ENCODE assay signal across 9 cellular contexts in the genomic region with DNA sequence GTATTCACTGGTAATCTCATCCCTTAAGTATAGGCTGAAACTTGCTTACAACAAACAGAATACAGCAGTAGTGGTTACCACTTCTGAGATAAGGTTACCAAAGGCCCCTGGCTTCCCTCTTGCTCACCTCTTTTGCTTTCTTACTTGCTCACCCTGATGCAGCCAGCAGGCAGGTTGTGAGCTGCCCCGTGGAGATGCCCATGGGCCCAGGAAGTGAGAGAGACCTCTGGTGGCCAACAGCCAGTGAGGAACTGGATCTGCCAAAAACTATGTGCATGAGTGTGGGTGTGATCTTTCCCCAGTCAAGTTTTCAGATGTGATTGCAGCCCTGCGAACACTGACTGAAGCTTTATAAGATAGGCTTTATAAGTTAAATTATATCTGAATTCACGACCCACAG. TPM values are rescaled to one million over a fixed set of nuclear protein-coding genes. Genes with fewer than 3 reads are reported as not detected.
A peak's percentile ranks its signal among the peaks of the same experiment; 100 is the strongest.
DNase-seq lines count a peak whose midpoint lies in the region; ATAC-seq, FAIRE-seq and TF ChIP-seq lines count a peak whose summit lies in the region.
"Had no signal": no experiment of that assay in that cellular context is flagged by ENCODE, and none has a peak within 500 bp of the region (broad histone marks: within the 10 kb centered on the region; RNA-seq: fewer than 3 reads in every experiment).

No MANE protein-coding gene starts in this region.

- no peaks in the 10 kb centered on the region for H3K36me3 Mint-ChIP-seq in activated T-cell treated with anti-CD3 and anti-CD28 coated beads, Interleukin-2, amount 50 U/mL, for 72 hours (ENCODE audit: insufficient read depth in 2 of 2)
- H3K36me3 Mint-ChIP-seq in activated T-cell treated with anti-CD3 and anti-CD28 coated beads, Interleukin-2, amount 50 U/mL, for 24 hours (ENCODE audit: low read depth) = peaks cover 9% of the 10 kb centered on the region

- H3K36me3 ChIP-seq in RWPE2 (ENCODE audit: low read depth) (no peaks in the 10 kb centered on the region), keratinocyte (ENCODE audit: control insufficient read depth in 2 of 2, extremely low read depth in 1 of 2, insufficient read depth in 2 of 2, low read length in 2 of 2) (no peaks in the 10 kb centered on the region), MM.1S (replicated peaks; ENCODE audit: insufficient read depth, low read length) (no peaks in the 10 kb centered on the region)
- H3K36me3 ChIP-seq: right lobe of liver had no signal

- dilution Hi-C loops in keratinocyte (cut with MboI; ENCODE audit: extremely low pct_ligation_motif_present, low sequenced_read_pairs) = no loop called here

- H4K20me1 ChIP-seq in keratinocyte (ENCODE audit: control insufficient read depth, extremely low read depth, insufficient read depth, low read length) = no peaks in the 10 kb centered on the region
- H4K20me1 ChIP-seq in MM.1S (ENCODE audit: insufficient read depth, low read length) = no peaks in the 10 kb centered on the region

- peak; percentile 21 to 25 for DNase-seq in activated T-cell treated with anti-CD3 and anti-CD28 coated beads, Interleukin-2, amount 50 U/mL, for 72 hours
- DNase-seq in activated T-cell treated with anti-CD3 and anti-CD28 coated beads, Interleukin-2, amount 50 U/mL, for 24 hours = no peak
- no peak for DNase-seq in RWPE2 (ENCODE audit: low spot score)
- DNase-seq in keratinocyte (ENCODE audit: low read depth, low spot score) = peak; percentile 19
- no peak for DNase-seq in epidermal melanocyte (ENCODE audit: insufficient read length, low spot score)
- no peak for DNase-seq in MM.1S
- DNase-seq: right lobe of liver had no signal

- H3K27ac Mint-ChIP-seq in activated T-cell treated with anti-CD3 and anti-CD28 coated beads, Interleukin-2, amount 50 U/mL, for 72 hours = no peak overlapping the region
- H3K27ac Mint-ChIP-seq in activated T-cell treated with anti-CD3 and anti-CD28 coated beads, Interleukin-2, amount 50 U/mL, for 24 hours = no peak overlapping the region

- H3K4me1 ChIP-seq in RWPE2 (ENCODE audit: insufficient read depth, poor library complexity, severe bottlenecking) (no peaks in the 10 kb centered on the region), keratinocyte (ENCODE audit: control insufficient read depth, extremely low read depth, insufficient read depth, low read length) (peaks cover 3% of the 10 kb centered on the region), MM.1S (ENCODE audit: low read length) (peaks cover 10% of the 10 kb centered on the region)
- H3K4me1 ChIP-seq: right lobe of liver had no signal

- H3K4me2 ChIP-seq in keratinocyte (ENCODE audit: control insufficient read depth, extremely low read depth, insufficient read depth, low read depth, low read length) (no peak overlapping the region), MM.1S (ENCODE audit: low read depth, low read length) (no peak overlapping the region)

- H3K4me3 ChIP-seq in RWPE2 (ENCODE audit: severe bottlenecking) (no peak overlapping the region), keratinocyte (ENCODE audit: control insufficient read depth in 2 of 3, extremely low read depth in 1 of 3, insufficient read depth in 2 of 3, low read depth in 1 of 3, low read length in 3 of 3) (no peak overlapping the region), MM.1S (ENCODE audit: low read length) (no peak overlapping the region)
- H3K4me3 ChIP-seq: right lobe of liver had no signal

- H3K9me3 Mint-ChIP-seq in activated T-cell treated with anti-CD3 and anti-CD28 coated beads, Interleukin-2, amount 50 U/mL, for 72 hours = no peaks in the 10 kb centered on the region
- no peaks in the 10 kb centered on the region for H3K9me3 Mint-ChIP-seq in activated T-cell treated with anti-CD3 and anti-CD28 coated beads, Interleukin-2, amount 50 U/mL, for 24 hours

- H3F3A ChIP-seq in MM.1S (ENCODE audit: insufficient read depth, low read length) = no peaks in the 10 kb centered on the region

- H3K27me3 Mint-ChIP-seq in activated T-cell treated with anti-CD3 and anti-CD28 coated beads, Interleukin-2, amount 50 U/mL, for 72 hours (ENCODE audit: low read depth) = no peaks in the 10 kb centered on the region
- no peaks in the 10 kb centered on the region for H3K27me3 Mint-ChIP-seq in activated T-cell treated with anti-CD3 and anti-CD28 coated beads, Interleukin-2, amount 50 U/mL, for 24 hours

- ATAC-seq in activated T-cell treated with anti-CD3 and anti-CD28 coated beads, Interleukin-2, amount 50 U/mL, for 72 hours (replicated peaks in 1 of 2) = peak; percentile 65 to 72
- ATAC-seq in HG02798 (IDR thresholded peaks at IDR 0.05; ENCODE audit: poor library complexity, unreplicated experiment) (peak; percentile 58), RWPE2 (ENCODE audit: low read depth) (peak; percentile 91), HG02970 (IDR thresholded peaks at IDR 0.05; ENCODE audit: low FRiP score, unreplicated experiment) (no peak)

- peaks cover 8% of the 10 kb centered on the region for H3K4me1 Mint-ChIP-seq in activated T-cell treated with anti-CD3 and anti-CD28 coated beads, Interleukin-2, amount 50 U/mL, for 72 hours (ENCODE audit: low read depth)
- H3K4me1 Mint-ChIP-seq in activated T-cell treated with anti-CD3 and anti-CD28 coated beads, Interleukin-2, amount 50 U/mL, for 24 hours (ENCODE audit: low read depth) = no peaks in the 10 kb centered on the region

- H3K9me2 ChIP-seq in MM.1S (replicated peaks; ENCODE audit: insufficient read depth, low read length) = no peaks in the 10 kb centered on the region

- no peaks in the 10 kb centered on the region for H3K9me3 ChIP-seq in RWPE2 (ENCODE audit: severe bottlenecking)
- H3K9me3 ChIP-seq in keratinocyte (ENCODE audit: control insufficient read depth, low read depth, low read length) = no peaks in the 10 kb centered on the region
- no peaks in the 10 kb centered on the region for H3K9me3 ChIP-seq in MM.1S (replicated peaks; ENCODE audit: insufficient read depth, low read length)
- H3K9me3 ChIP-seq: right lobe of liver had no signal

- H3K27me3 ChIP-seq in RWPE2 (ENCODE audit: insufficient read depth, poor library complexity, severe bottlenecking) = no peaks in the 10 kb centered on the region
- no peaks in the 10 kb centered on the region for H3K27me3 ChIP-seq in keratinocyte (ENCODE audit: control insufficient read depth, extremely low read depth, insufficient read depth, low read length)
- H3K27me3 ChIP-seq in MM.1S (replicated peaks; ENCODE audit: insufficient read depth, low read length) = no peaks in the 10 kb centered on the region
- H3K27me3 ChIP-seq: right lobe of liver had no signal

- no peak for FAIRE-seq in keratinocyte (lab: Jason Lieb, UNC)

- H2AFZ ChIP-seq in keratinocyte (ENCODE audit: control insufficient read depth, low read length) (peak overlapping the region; percentile 45), MM.1S (ENCODE audit: low read length) (no peak overlapping the region)

- H3K4me3 Mint-ChIP-seq in activated T-cell treated with anti-CD3 and anti-CD28 coated beads, Interleukin-2, amount 50 U/mL, for 72 hours = no peak overlapping the region
- no peak overlapping the region for H3K4me3 Mint-ChIP-seq in activated T-cell treated with anti-CD3 and anti-CD28 coated beads, Interleukin-2, amount 50 U/mL, for 24 hours

- TF ChIP-seq CTCF in RWPE2 (IDR thresholded peaks at IDR 0.05; ENCODE audit: poor library complexity, severe bottlenecking) = peak; percentile 64
- peak; percentile 77 to 81 (median 78) for TF ChIP-seq CTCF in keratinocyte (optimal IDR thresholded peaks at IDR 0.05 in 1 of 3, IDR thresholded peaks at IDR 0.05 in 1 of 3, conservative IDR thresholded peaks at IDR 0.05 in 1 of 3; ENCODE audit: extremely low read depth in 1 of 3, insufficient read depth in 2 of 3, low read length in 3 of 3)
- no peak for TF ChIP-seq CTCF in MM.1S (IDR thresholded peaks at IDR 0.05; ENCODE audit: low read length)

- H3K9ac ChIP-seq in keratinocyte (ENCODE audit: control insufficient read depth, extremely low read depth, insufficient read depth, low read length) (no peak overlapping the region), MM.1S (ENCODE audit: low read length) (no peak overlapping the region)

- H3K9me1 ChIP-seq in keratinocyte (ENCODE audit: control insufficient read depth, extremely low read depth, insufficient read depth, low read length) = peaks cover 3% of the 10 kb centered on the region

- no peaks in the 10 kb centered on the region for H3K79me2 ChIP-seq in keratinocyte (ENCODE audit: control insufficient read depth, insufficient read depth, low read length)
- H3K79me2 ChIP-seq in MM.1S (ENCODE audit: low read length) = no peaks in the 10 kb centered on the region

- H3K27ac ChIP-seq in RWPE2 (ENCODE audit: poor library complexity, severe bottlenecking) = no peak overlapping the region
- H3K27ac ChIP-seq in keratinocyte (ENCODE audit: control insufficient read depth, insufficient read depth, low read length) = no peak overlapping the region
- H3K27ac ChIP-seq in MM.1S (ENCODE audit: low read length) = no peak overlapping the region
- H3K27ac ChIP-seq: right lobe of liver had no signal

RNA-seq across cellular contexts. Expression of a gene that starts 48.7 kb away (rescaled TPM):
- 1 to 10 TPM; 6.4 to 9.5 TPM for total RNA-seq in activated T-cell treated with anti-CD3 and anti-CD28 coated beads, Interleukin-2, amount 50 U/mL, for 72 hours
- 1.5 to 2.2 TPM (median 1.6 TPM) in 3 replicates for polyA plus RNA-seq in keratinocyte
- 1.8 TPM for polyA plus RNA-seq in keratinocyte (2011; ENCODE audit: low read depth)
- 1.4 and 2.2 TPM in 2 replicates for polyA plus RNA-seq in keratinocyte (2011; cell fraction: cytosol; rRNA removed)
- 1.8 and 2.4 TPM in 2 replicates for polyA plus RNA-seq in keratinocyte (2011; cell fraction: nucleus; rRNA removed)
- polyA plus RNA-seq in keratinocyte (2012; ENCODE audit: low replicate concordance) = 0.80 and 3.1 TPM in 2 replicates
- polyA minus RNA-seq in keratinocyte = 1.7 to 2.1 TPM (median 1.8 TPM) in 3 replicates
- polyA minus RNA-seq in keratinocyte (2011; cell fraction: cytosol; rRNA and poly(A)+ RNA removed) = not detected
- 3.1 and 3.2 TPM in 2 replicates for polyA minus RNA-seq in keratinocyte (2011; cell fraction: nucleus; rRNA and poly(A)+ RNA removed)

Comparison
In these comparisons a context has a peak if more than half of its experiments do, and no peak if none do; other contexts are left out.
1. DNase-seq: peak in activated T-cell treated with anti-CD3 and anti-CD28 coated beads, Interleukin-2, amount 50 U/mL, for 72 hours (2 of 2) and keratinocyte (single experiment); none in activated T-cell treated with anti-CD3 and anti-CD28 coated beads, Interleukin-2, amount 50 U/mL, for 24 hours (single experiment), RWPE2 (single experiment), epidermal melanocyte (single experiment) and MM.1S (single experiment).